8 cellular contexts compared by ENCODE assay signal in the genomic region with DNA sequence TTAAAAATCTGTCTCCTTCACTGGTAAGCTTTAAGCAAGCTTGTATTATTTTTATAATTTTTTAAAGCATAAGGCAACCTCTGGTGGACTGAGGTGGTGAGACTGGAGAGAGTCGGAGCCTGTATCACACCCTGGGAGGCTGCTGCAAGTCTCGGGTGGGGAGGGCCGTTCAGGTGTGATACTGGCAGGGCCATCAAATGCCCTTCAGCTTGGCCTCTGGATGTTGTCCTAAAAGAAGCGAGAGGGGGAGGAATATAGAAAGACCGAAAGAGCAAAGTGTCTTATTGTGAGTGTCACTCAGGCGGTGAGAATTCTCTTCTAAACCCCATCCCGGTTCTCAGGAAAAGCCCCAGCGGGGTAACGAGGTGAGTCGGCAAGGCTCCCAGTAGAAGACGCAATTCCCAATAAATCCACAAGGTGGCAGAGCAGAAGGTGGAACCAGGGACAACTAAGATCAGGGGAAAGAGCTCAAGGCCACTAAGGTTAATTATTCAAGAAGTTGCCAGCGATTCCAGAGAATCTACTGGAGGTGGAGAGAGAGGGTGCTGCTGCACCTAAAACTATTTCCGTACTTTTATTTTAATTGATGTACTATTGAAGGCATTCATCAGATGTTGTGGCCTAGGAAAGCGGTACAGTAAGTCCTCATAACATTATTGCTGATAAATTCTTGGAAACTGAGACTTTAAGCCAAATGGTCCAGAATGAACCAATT. TPM values are rescaled to one million over a fixed set of nuclear protein-coding genes. Genes with fewer than 3 reads are reported as not detected.
DNase-seq lines count a peak whose midpoint lies in the region; ATAC-seq and TF ChIP-seq lines count a peak whose summit lies in the region.

No MANE protein-coding gene starts in this region.

- peak; percentile 72 for ATAC-seq in GM18868 (IDR thresholded peaks at IDR 0.05; ENCODE audit: unreplicated experiment)
- ATAC-seq in HG03378 (IDR thresholded peaks at IDR 0.05; ENCODE audit: unreplicated experiment), result peak; percentile 73

- TF ChIP-seq CTCF in AG04449 (IDR thresholded peaks at IDR 0.05; ENCODE audit: insufficient read depth, low read length, missing control alignments), result peak; percentile 74

- peak overlapping the region; percentile 44 for H3K27ac Mint-ChIP-seq in activated CD4-positive, alpha-beta T cell treated with anti-CD3 and anti-CD28 coated beads, Interleukin-2, amount 10 ng/mL, durations not matched to agents 24 days and 14 days

- POLR2A ChIA-PET in AG04449 (lab: Yijun Ruan, JAX), result interaction anchor here (1.0 kb wide), 1 partner anchor 141 kb away, joined by 3 read pairs; the partner anchor contains the start of gene COIL

- H3K36me3 Mint-ChIP-seq in activated CD4-positive, alpha-beta T cell treated with anti-CD3 and anti-CD28 coated beads, Interleukin-2, amount 10 ng/mL, durations not matched to agents 24 days and 14 days (ENCODE audit: low read depth), result peaks cover 2% of the 10 kb centered on the region

- no peak overlapping the region for H3K4me3 ChIP-seq in AG04449 (ENCODE audit: low read depth, low read length)

- DNase-seq in AG04449 (ENCODE audit: low read depth, low spot score) (no peak), NCI-H526 treated with DMSO at 0.1 percent for 48 hours (lab: John Stamatoyannopoulos, UW) (peak; percentile 66), dedifferentiated amniotic fluid mesenchymal stem cell (ENCODE audit: extremely low spot score) (peak; percentile 31), lung microvascular endothelial cell (ENCODE audit: low read depth in 2 of 2) (peak; percentile 71 to 78)
- peak; percentile 93 for DNase-seq in activated CD4-positive, alpha-beta T cell treated with anti-CD3 and anti-CD28 coated beads, Interleukin-2, amount 10 ng/mL, durations not matched to agents 24 days and 14 days
- peak; percentile 47 to 54 for DNase-seq in stimulated activated CD8-positive, alpha-beta memory T cell treated with anti-CD3 and anti-CD28 coated beads, Interleukin-15, amount 100 ng/mL, for 48 hours (ENCODE audit: low read depth in 2 of 2)

- peaks cover 9% of the 10 kb centered on the region for H3K4me1 Mint-ChIP-seq in activated CD4-positive, alpha-beta T cell treated with anti-CD3 and anti-CD28 coated beads, Interleukin-2, amount 10 ng/mL, durations not matched to agents 24 days and 14 days

- CTCF ChIA-PET in AG04449 (lab: Yijun Ruan, JAX), result interaction anchor here (0.5 to 13.2 kb wide), 52 partner anchors 8 to 498 kb away, joined by 3 to 258 read pairs (median 6); partner anchors contain the start of genes COIL, NOG, SCPEP1 and TRIM25

- H3K9me3 Mint-ChIP-seq in activated CD4-positive, alpha-beta T cell treated with anti-CD3 and anti-CD28 coated beads, Interleukin-2, amount 10 ng/mL, durations not matched to agents 24 days and 14 days, result no peaks in the 10 kb centered on the region

- intact Hi-C loops in activated CD4-positive, alpha-beta T cell treated with anti-CD3 and anti-CD28 coated beads, Interleukin-2, amount 10 ng/mL, durations not matched to agents 24 days and 14 days (cut with micrococcal nuclease), result loop anchor here (1.0 to 2.0 kb wide), 2 partner anchors 13 to 121 kb away; partner anchors contain the start of gene C17orf67

- H3K4me3 Mint-ChIP-seq in activated CD4-positive, alpha-beta T cell treated with anti-CD3 and anti-CD28 coated beads, Interleukin-2, amount 10 ng/mL, durations not matched to agents 24 days and 14 days, result no peak overlapping the region

- no peaks in the 10 kb centered on the region for H3K27me3 Mint-ChIP-seq in activated CD4-positive, alpha-beta T cell treated with anti-CD3 and anti-CD28 coated beads, Interleukin-2, amount 10 ng/mL, durations not matched to agents 24 days and 14 days

RNA-seq across cellular contexts. Expression of gene C17orf67, which starts 14.1 kb away (rescaled TPM):
- 3.7 and 4.4 TPM in 2 replicates for total RNA-seq in activated CD4-positive, alpha-beta T cell treated with anti-CD3 and anti-CD28 coated beads, Interleukin-2, amount 10 ng/mL, durations not matched to agents 24 days and 14 days
- total RNA-seq in lung microvascular endothelial cell, result 3.5 and 18.1 TPM in 2 replicates

RNA-seq across cellular contexts. Expression of gene DGKE, which starts 14.4 kb away (rescaled TPM):
- total RNA-seq in activated CD4-positive, alpha-beta T cell treated with anti-CD3 and anti-CD28 coated beads, Interleukin-2, amount 10 ng/mL, durations not matched to agents 24 days and 14 days, result 33.0 and 33.6 TPM in 2 replicates
- total RNA-seq in lung microvascular endothelial cell, result 6.5 and 16.3 TPM in 2 replicates
